ENCODE assay signal across 10 cellular contexts in the genomic region with DNA sequence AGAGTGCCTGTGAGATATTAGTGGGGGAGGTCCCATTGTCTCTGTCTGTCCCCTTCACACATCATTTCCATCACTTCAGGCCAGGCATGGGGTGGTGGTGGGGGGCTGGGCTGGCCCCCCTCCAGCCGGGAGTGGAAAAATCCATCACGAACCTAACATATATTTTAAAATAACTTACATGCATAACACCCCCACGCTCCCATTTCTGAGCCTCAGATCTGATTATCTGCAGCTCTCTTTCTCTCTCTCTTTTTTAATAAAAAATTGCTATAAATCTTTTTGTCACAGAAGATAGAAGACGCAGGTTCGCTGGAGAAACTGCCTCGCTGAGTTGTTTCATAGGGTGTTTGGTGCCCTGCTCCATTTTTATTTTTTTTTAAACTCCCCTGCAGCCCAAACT.
"Had no signal": no experiment of that assay in that cellular context is flagged by ENCODE, and none has a peak within 500 bp of the region (broad histone marks: within the 10 kb centered on the region; RNA-seq: fewer than 3 reads in every experiment).

No MANE protein-coding gene starts in this region.

- H2AFZ ChIP-seq: GM23248 had no signal

- H3K9me3 Mint-ChIP-seq: HFFc6, IgD-negative memory B cell had no signal

- H3K27ac ChIP-seq: GM23248, HL-60 had no signal

- H3K36me3 Mint-ChIP-seq: IgD-negative memory B cell had no signal

- H3K27me3 Mint-ChIP-seq: IgD-negative memory B cell had no signal

- H3K27ac Mint-ChIP-seq: HFFc6 had no signal

- DNase-seq: GM23248, GOT3, H7, HFFc6, KBM-7 had no signal

- H3K4me1 ChIP-seq: HAP-1 had no signal

- H3K36me3 ChIP-seq: HAP-1 had no signal

- H3K4me1 Mint-ChIP-seq: IgD-negative memory B cell had no signal

- H3K9me3 ChIP-seq: HAP-1 had no signal

- H3K9ac ChIP-seq: GM23248 had no signal

- ATAC-seq: HCT116, HepG2 had no signal

- H3K4me3 ChIP-seq: GM23248, HAP-1 had no signal

- H3K4me3 Mint-ChIP-seq: HFFc6, IgD-negative memory B cell had no signal
